ENCODE assay signal across 18 cellular contexts in genomic region chr17:32673964-32674363, GRCh38.
DNase-seq lines count a peak whose midpoint lies in the region; ATAC-seq, FAIRE-seq and TF ChIP-seq lines count a peak whose summit lies in the region.
"Had no signal": no experiment of that assay in that cellular context is flagged by ENCODE, and none has a peak within 500 bp of the region (broad histone marks: within the 10 kb centered on the region; RNA-seq: fewer than 3 reads in every experiment).

No MANE protein-coding gene starts in this region.

- DNase-seq in EL = peak; percentile 65
- no peak for DNase-seq in astrocyte (ENCODE audit: low read depth)
- peak; percentile 7 for DNase-seq in fibroblast of villous mesenchyme (ENCODE audit: low read depth)
- DNase-seq in trophoblast cell = peak; percentile 92 to 94
- DNase-seq in SIG-M5 treated with dmso at 0.1 percent for 504 hours (lab: John Stamatoyannopoulos, UW; ENCODE audit: unreplicated experiment) = no peak
- no peak for DNase-seq in suprapubic skin (ENCODE audit: low spot score in 2 of 2)
- DNase-seq in T-helper 2 cell = no peak
- DNase-seq: DND-41, NCI-H187 treated with DMSO at 0.1 percent for 48 hours, NCI-H526 treated with DMSO at 0.1 percent for 48 hours, SHP77 had no signal

- H3K9me3 ChIP-seq in astrocyte (ENCODE audit: insufficient read depth, low read depth, low read length) (peaks cover 3% of the 10 kb centered on the region), trophoblast cell (ENCODE audit: insufficient read depth, low read depth, low read length) (no peaks in the 10 kb centered on the region), suprapubic skin (no peaks in the 10 kb centered on the region)

- H3K18ac ChIP-seq in trophoblast cell (ENCODE audit: low read length) = no peak overlapping the region

- no peak overlapping the region for H4K12ac ChIP-seq in trophoblast cell (ENCODE audit: low read depth, low read length)

- H3K79me1 ChIP-seq in trophoblast cell (ENCODE audit: low read length) = no peaks in the 10 kb centered on the region

- no peaks in the 10 kb centered on the region for H3K27me3 Mint-ChIP-seq in astrocyte (ENCODE audit: low read depth, unreplicated experiment)

- no peak overlapping the region for H4K91ac ChIP-seq in trophoblast cell (ENCODE audit: low read depth, low read length)

- H3K79me2 ChIP-seq in astrocyte (ENCODE audit: insufficient read depth, low read length) (no peaks in the 10 kb centered on the region), trophoblast cell (ENCODE audit: control insufficient read depth, insufficient read depth, low read length, poor library complexity) (no peaks in the 10 kb centered on the region)

- peak overlapping the region; percentile 41 for H3K27ac Mint-ChIP-seq in astrocyte (ENCODE audit: unreplicated experiment)

- no peak overlapping the region for H2BK5ac ChIP-seq in trophoblast cell (ENCODE audit: low read depth, low read length, poor library complexity)

- H3K27ac ChIP-seq in astrocyte (ENCODE audit: low read depth, low read length) (no peak overlapping the region), trophoblast cell (ENCODE audit: low read depth, low read length) (no peak overlapping the region), suprapubic skin (no peak overlapping the region)
- H3K27ac ChIP-seq: BLaER1 treated with 17β-estradiol and CSF1 and Interleukin-3, amounts not matched to agents 10 nM and 100 nM; HL-60 had no signal

- H2AFZ ChIP-seq in astrocyte (ENCODE audit: low read depth, low read length) (no peak overlapping the region), trophoblast cell (ENCODE audit: insufficient read depth, low read length, poor library complexity) (no peak overlapping the region)

- no peaks in the 10 kb centered on the region for H3K36me3 ChIP-seq in astrocyte (ENCODE audit: insufficient read depth, low read length)
- H3K36me3 ChIP-seq in trophoblast cell (ENCODE audit: control insufficient read depth in 1 of 2, insufficient read depth in 2 of 2, low read length in 2 of 2) = no peaks in the 10 kb centered on the region
- peaks cover 4% of the 10 kb centered on the region for H3K36me3 ChIP-seq in suprapubic skin

- peaks cover 2% of the 10 kb centered on the region for H3K36me3 Mint-ChIP-seq in astrocyte (ENCODE audit: low read depth, unreplicated experiment)

- WGBS in trophoblast cell (ENCODE audit: extremely low coverage, insufficient coverage, insufficient read length) = no CpG with 5 or more reads among the region's 3 CpGs
- WGBS in suprapubic skin = 83% methylated on average over 3 of the region's 3 CpGs

- peak overlapping the region; percentile 57 for H3K4me3 Mint-ChIP-seq in astrocyte (ENCODE audit: unreplicated experiment)

- no peak for FAIRE-seq in astrocyte (lab: Jason Lieb, UNC)
- FAIRE-seq: GM19239, HTR-8/SVneo, RCC 7860 had no signal

- H3K9me3 Mint-ChIP-seq in astrocyte (ENCODE audit: unreplicated experiment) = no peaks in the 10 kb centered on the region

- H3K4me1 ChIP-seq in astrocyte (ENCODE audit: insufficient read depth, low read length) (no peaks in the 10 kb centered on the region), trophoblast cell (ENCODE audit: control insufficient read depth in 1 of 2, insufficient read depth in 2 of 2, low read length in 2 of 2) (no peaks in the 10 kb centered on the region), suprapubic skin (peaks cover 11% of the 10 kb centered on the region)

- no peaks in the 10 kb centered on the region for H4K20me1 ChIP-seq in astrocyte (ENCODE audit: insufficient read depth, low read length)
- H4K20me1 ChIP-seq: BLaER1 treated with 17β-estradiol and CSF1 and Interleukin-3, amounts not matched to agents 10 nM and 100 nM had no signal

- H3K9ac ChIP-seq in astrocyte (ENCODE audit: low read length) (no peak overlapping the region), trophoblast cell (ENCODE audit: low read length) (no peak overlapping the region)
- H3K9ac ChIP-seq: BLaER1 treated with 17β-estradiol and CSF1 and Interleukin-3, amounts not matched to agents 10 nM and 100 nM had no signal

- ATAC-seq in GM18873 (IDR thresholded peaks at IDR 0.05; ENCODE audit: low FRiP score, unreplicated experiment) = no peak
- ATAC-seq: HCT116 had no signal

- H2BK12ac ChIP-seq in trophoblast cell (ENCODE audit: low read length) = no peak overlapping the region

- no peak overlapping the region for H3K4ac ChIP-seq in trophoblast cell (ENCODE audit: low read depth, low read length)

- H3K14ac ChIP-seq in trophoblast cell (ENCODE audit: low read length) = no peak overlapping the region

- peaks cover 8% of the 10 kb centered on the region for H3K4me1 Mint-ChIP-seq in astrocyte (ENCODE audit: low read depth, unreplicated experiment)

- H2BK120ac ChIP-seq in trophoblast cell (ENCODE audit: insufficient read depth, low read length, poor library complexity) = no peak overlapping the region

- no peak overlapping the region for H3K23ac ChIP-seq in trophoblast cell (ENCODE audit: low read length)

- H3K4me3 ChIP-seq in astrocyte (ENCODE audit: insufficient read depth, low read depth, low read length) (no peak overlapping the region), fibroblast of villous mesenchyme (ENCODE audit: low read depth, low read length) (no peak overlapping the region), trophoblast cell (ENCODE audit: low read depth, low read length) (no peak overlapping the region), suprapubic skin (no peak overlapping the region)
- H3K4me3 ChIP-seq: BLaER1 treated with 17β-estradiol and CSF1 and Interleukin-3, amounts not matched to agents 10 nM and 100 nM had no signal

- no peak overlapping the region for H2AK5ac ChIP-seq in trophoblast cell (ENCODE audit: low read length)

- TF ChIP-seq CTCF in astrocyte (IDR thresholded peaks at IDR 0.05; ENCODE audit: insufficient read depth, low read depth, low read length) = no peak
- no peak for TF ChIP-seq CTCF in fibroblast of villous mesenchyme (IDR thresholded peaks at IDR 0.05; ENCODE audit: insufficient read depth, low read depth, low read length)
- TF ChIP-seq CTCF in suprapubic skin (IDR thresholded peaks at IDR 0.05) = no peak

- no peak overlapping the region for H4K8ac ChIP-seq in trophoblast cell (ENCODE audit: low read depth, low read length)

- no peak for TF ChIP-seq POLR2A in suprapubic skin (IDR thresholded peaks at IDR 0.05)

- H3K27me3 ChIP-seq in astrocyte (ENCODE audit: insufficient read depth, low read length) = no peaks in the 10 kb centered on the region
- H3K27me3 ChIP-seq in trophoblast cell (ENCODE audit: insufficient read depth, low read length) = no peaks in the 10 kb centered on the region
- H3K27me3 ChIP-seq in suprapubic skin = no peaks in the 10 kb centered on the region
- H3K27me3 ChIP-seq: BLaER1 treated with 17β-estradiol and CSF1 and Interleukin-3, amounts not matched to agents 10 nM and 100 nM had no signal

- H3K4me2 ChIP-seq in astrocyte (ENCODE audit: low read length) (no peak overlapping the region), trophoblast cell (ENCODE audit: low read length) (no peak overlapping the region)
- H3K4me2 ChIP-seq: BLaER1 treated with 17β-estradiol and CSF1 and Interleukin-3, amounts not matched to agents 10 nM and 100 nM had no signal

- TF ChIP-seq EP300 in suprapubic skin (IDR thresholded peaks at IDR 0.05) = no peak

Comparison
In these comparisons a context has a peak if more than half of its experiments do, and no peak if none do; other contexts are left out.
1. DNase-seq: peak in EL (single experiment), fibroblast of villous mesenchyme (single experiment) and trophoblast cell (2 of 2); none in astrocyte (single experiment), SIG-M5 treated with dmso at 0.1 percent for 504 hours (single experiment), suprapubic skin (0 of 2) and T-helper 2 cell (0 of 5).